8 cellular contexts compared by ENCODE assay signal in genomic region chr17:27353469-27354050, GRCh38. TPM values are rescaled to one million over a fixed set of nuclear protein-coding genes. Genes with fewer than 3 reads are reported as not detected.
DNase-seq lines count a peak whose midpoint lies in the region; ATAC-seq and TF ChIP-seq lines count a peak whose summit lies in the region.

No MANE protein-coding gene starts in this region.

- H3K9ac ChIP-seq in H9 (ENCODE audit: extremely low read depth, insufficient read length, low read length), result peak overlapping the region; percentile 64
- H3K9ac ChIP-seq in Loucy (ENCODE audit: low read depth, low read length, poor library complexity, severe bottlenecking), result peak overlapping the region; percentile 93

- H3K4ac ChIP-seq in H9 (ENCODE audit: low read depth, low read length), result no peak overlapping the region; the same call in 1 of the 2 replicates

- peak overlapping the region in 2 of 3 experiments; percentile 80 to 99; a peak in 3 of 7 replicates for H3K27ac Mint-ChIP-seq in H9
- peak overlapping the region; percentile 83 for H3K27ac Mint-ChIP-seq in activated naive CD4-positive, alpha-beta T cell treated with anti-CD3 and anti-CD28 coated beads, Interleukin-2, amount 10 ng/mL, durations not matched to agents 7 days and 5 days

- H3K27me3 ChIP-seq in H9 (ENCODE audit: insufficient read depth, low read length) (no peaks in the 10 kb centered on the region), Loucy (ENCODE audit: insufficient read depth, low read length, poor library complexity, severe bottlenecking) (no peaks in the 10 kb centered on the region), SJSA1 (replicated peaks) (no peaks in the 10 kb centered on the region)

- TF ChIP-seq CTCF in H9 (conservative IDR thresholded peaks at IDR 0.05) (peak; percentile 96), Loucy (conservative IDR thresholded peaks at IDR 0.05; ENCODE audit: low read length) (peak; percentile 75), omental fat pad (IDR thresholded peaks at IDR 0.05) (peak in 2 of 3 donors; percentile 97)

- H4K20me1 ChIP-seq in H9 (ENCODE audit: control insufficient read depth, insufficient read depth, insufficient read length), result no peaks in the 10 kb centered on the region
- H4K20me1 ChIP-seq in Loucy (ENCODE audit: insufficient read depth, low read length, poor library complexity, severe bottlenecking), result no peaks in the 10 kb centered on the region

- peaks cover 8% of the 10 kb centered on the region for H3K23me2 ChIP-seq in H9 (ENCODE audit: insufficient read length, low read depth, low read length, poor library complexity, severe bottlenecking)

- no peak overlapping the region for H2BK20ac ChIP-seq in H9 (ENCODE audit: low read depth, low read length, poor library complexity, severe bottlenecking)

- no peak overlapping the region for H4K91ac ChIP-seq in H9 (ENCODE audit: insufficient read length, low read depth, low read length)

- peak overlapping the region; percentile 95 for H3K18ac ChIP-seq in H9 (ENCODE audit: insufficient read length, low read depth, low read length)

- H3K36me3 Mint-ChIP-seq in H9 (ENCODE audit: insufficient read depth in 1 of 3, low read depth in 3 of 3), result peaks cover 1 to 13% (median 2%) of the 10 kb centered on the region in 3 experiments; a peak in 3 of 7 replicates
- H3K36me3 Mint-ChIP-seq in activated naive CD4-positive, alpha-beta T cell treated with anti-CD3 and anti-CD28 coated beads, Interleukin-2, amount 10 ng/mL, durations not matched to agents 7 days and 5 days, result no peaks in the 10 kb centered on the region

- H2BK5ac ChIP-seq in H9 (ENCODE audit: insufficient read length, low read length), result no peak overlapping the region

- H3K4me2 ChIP-seq in H9 (ENCODE audit: insufficient read depth, insufficient read length, low read length) (peak overlapping the region; percentile 56), Loucy (ENCODE audit: low read depth, low read length, poor library complexity, severe bottlenecking) (peak overlapping the region; percentile 75)

- H2AFZ ChIP-seq in H9 (ENCODE audit: low read length), result no peak overlapping the region
- peak overlapping the region; percentile 96 for H2AFZ ChIP-seq in Loucy (ENCODE audit: low read length)

- H3K9me3 Mint-ChIP-seq in H9, result no peaks in the 10 kb centered on the region; a peak in 2 of 5 replicates
- no peaks in the 10 kb centered on the region for H3K9me3 Mint-ChIP-seq in activated naive CD4-positive, alpha-beta T cell treated with anti-CD3 and anti-CD28 coated beads, Interleukin-2, amount 10 ng/mL, durations not matched to agents 7 days and 5 days

- no peak overlapping the region for H3K56ac ChIP-seq in H9 (ENCODE audit: insufficient read length, low read depth, low read length)

- H3K79me2 ChIP-seq in H9 (ENCODE audit: insufficient read depth, low read length) (no peaks in the 10 kb centered on the region), Loucy (ENCODE audit: insufficient read depth, low read length) (peaks cover 8% of the 10 kb centered on the region; the same call in 1 of the 2 replicates)

- no peaks in the 10 kb centered on the region for H3F3A ChIP-seq in Loucy (ENCODE audit: low read depth)

- peak; percentile 11 for DNase-seq in GF-D8 (lab: John Stamatoyannopoulos, UW)
- peak; percentile 94 for DNase-seq in H9
- DNase-seq in SJSA1 (ENCODE audit: low read depth in 1 of 2, low spot score in 2 of 2), result peak; percentile 96 to 98
- peak; percentile 88 for DNase-seq in activated naive CD4-positive, alpha-beta T cell treated with anti-CD3 and anti-CD28 coated beads, Interleukin-2, amount 10 ng/mL, durations not matched to agents 7 days and 5 days
- peak; percentile 93 for DNase-seq in germinal center (ENCODE audit: low spot score)
- peak; percentile 67 for DNase-seq in omental fat pad (ENCODE audit: low spot score)

- H2BK15ac ChIP-seq in H9 (ENCODE audit: low read depth, low read length), result no peak overlapping the region

- H3T11ph ChIP-seq in H9 (ENCODE audit: low read length), result no peak overlapping the region

- H3K4me3 Mint-ChIP-seq in H9, result peak overlapping the region; percentile 89 to 90
- H3K4me3 Mint-ChIP-seq in activated naive CD4-positive, alpha-beta T cell treated with anti-CD3 and anti-CD28 coated beads, Interleukin-2, amount 10 ng/mL, durations not matched to agents 7 days and 5 days, result peak overlapping the region; percentile 76

- H2BK12ac ChIP-seq in H9 (ENCODE audit: insufficient read length, low read depth, low read length), result no peak overlapping the region

- H3K27me3 Mint-ChIP-seq in H9 (ENCODE audit: low read depth), result peaks cover 6% of the 10 kb centered on the region
- H3K27me3 Mint-ChIP-seq in activated naive CD4-positive, alpha-beta T cell treated with anti-CD3 and anti-CD28 coated beads, Interleukin-2, amount 10 ng/mL, durations not matched to agents 7 days and 5 days, result no peaks in the 10 kb centered on the region

- WGBS in H9 (ENCODE audit: extremely low coverage, insufficient read length, low lambda C conversion rate), result no CpG with 5 or more reads among the region's 57 CpGs

- H3K27ac ChIP-seq in H9 (ENCODE audit: insufficient read length, low read depth, low read length) (no peak overlapping the region), SJSA1 (peak overlapping the region; percentile 99), temporal lobe (ENCODE audit: low read depth, low read length) (peak overlapping the region; percentile 76)

- peak overlapping the region; percentile 84 for H3K4me3 ChIP-seq in Loucy (ENCODE audit: low read length, poor library complexity, severe bottlenecking)
- peak overlapping the region; percentile 55 for H3K4me3 ChIP-seq in SJSA1

- peak overlapping the region; percentile 94; the same call in 1 of the 2 replicates for H3K14ac ChIP-seq in H9 (ENCODE audit: insufficient read depth, low read length)

- no peaks in the 10 kb centered on the region for H3K9me3 ChIP-seq in H9 (ENCODE audit: control insufficient read depth, low read depth, low read length)
- H3K9me3 ChIP-seq in Loucy (ENCODE audit: insufficient read depth, low read depth, low read length), result no peaks in the 10 kb centered on the region
- no peaks in the 10 kb centered on the region for H3K9me3 ChIP-seq in SJSA1 (replicated peaks)

- no peak overlapping the region for H2AK5ac ChIP-seq in H9 (ENCODE audit: insufficient read length, low read length)

- H3K4me1 ChIP-seq in H9 (ENCODE audit: insufficient read depth, low read length), result no peaks in the 10 kb centered on the region
- peaks cover 26% of the 10 kb centered on the region for H3K4me1 ChIP-seq in Loucy (ENCODE audit: insufficient read depth, low read length, poor library complexity, severe bottlenecking)
- peaks cover 21% of the 10 kb centered on the region for H3K4me1 ChIP-seq in SJSA1 (replicated peaks)

- H3K36me3 ChIP-seq in Loucy (ENCODE audit: insufficient read depth, low read length) (no peaks in the 10 kb centered on the region), SJSA1 (no peaks in the 10 kb centered on the region)

- H3K23ac ChIP-seq in H9 (ENCODE audit: insufficient read length, low read depth, low read length), result no peak overlapping the region

- H3K9me2 ChIP-seq in Loucy (replicated peaks; ENCODE audit: low read depth, low read length), result no peaks in the 10 kb centered on the region

- H2BK120ac ChIP-seq in H9 (ENCODE audit: low read depth, low read length, poor library complexity, severe bottlenecking), result no peak overlapping the region

- peak; percentile 95 for ATAC-seq in omental fat pad (ENCODE audit: low FRiP score)

- CTCF ChIA-PET in activated naive CD4-positive, alpha-beta T cell treated with anti-CD3 and anti-CD28 coated beads, Interleukin-2, amount 10 ng/mL, durations not matched to agents 7 days and 5 days (lab: Charles Lee), result interaction anchor here (1.3 to 6.8 kb wide), 8 partner anchors 9 to 298 kb away, joined by 5 to 72 read pairs (median 8); partner anchors contain the start of gene KSR1

- H4K5ac ChIP-seq in H9 (ENCODE audit: insufficient read length, low read depth, low read length), result no peak overlapping the region

- peaks cover 14 to 16% of the 10 kb centered on the region in 2 experiments for H3K4me1 Mint-ChIP-seq in H9
- peaks cover 35% of the 10 kb centered on the region for H3K4me1 Mint-ChIP-seq in activated naive CD4-positive, alpha-beta T cell treated with anti-CD3 and anti-CD28 coated beads, Interleukin-2, amount 10 ng/mL, durations not matched to agents 7 days and 5 days

- no peaks in the 10 kb centered on the region for H3K79me1 ChIP-seq in H9 (ENCODE audit: insufficient read depth, low read depth, low read length, poor library complexity, severe bottlenecking)

- no peak overlapping the region for H4K8ac ChIP-seq in H9 (replicated peaks; ENCODE audit: insufficient read length, low read depth, low read length)

RNA-seq across cellular contexts. Expression of gene WSB1, which starts 59.6 kb away (rescaled TPM):
- total RNA-seq in H9 (2021), result 173 and 187 TPM in 2 replicates
- 55.3 and 59.7 TPM in 2 replicates for total RNA-seq in SJSA1 (2014; rRNA removed; shearing (Covaris generic))
- 100 to 1,000 TPM; 136 to 217 (median 175) TPM for total RNA-seq in omental fat pad
- total RNA-seq in temporal lobe, result 224 TPM

Comparison
In these comparisons a context has a peak if more than half of its experiments do, and no peak if none do; other contexts are left out.
1. DNase-seq: peak in every context shown above with its lines; median percentile 97 in SJSA1; 94 in H9; 93 in germinal center; 88 in activated naive CD4-positive, alpha-beta T cell treated with anti-CD3 and anti-CD28 coated beads, Interleukin-2, amount 10 ng/mL, durations not matched to agents 7 days and 5 days; 67 in omental fat pad; 11 in GF-D8.